In genomic region chr20:62952373-62953166, GRCh38 we compare ENCODE assay signal across 8 cellular contexts. TPM values are rescaled to one million over a fixed set of nuclear protein-coding genes. Genes with fewer than 3 reads are reported as not detected.
A peak's percentile ranks its signal among the peaks of the same experiment; 100 is the strongest.
DNase-seq lines count a peak whose midpoint lies in the region; ATAC-seq and TF ChIP-seq lines count a peak whose summit lies in the region.

A gene with protein sequence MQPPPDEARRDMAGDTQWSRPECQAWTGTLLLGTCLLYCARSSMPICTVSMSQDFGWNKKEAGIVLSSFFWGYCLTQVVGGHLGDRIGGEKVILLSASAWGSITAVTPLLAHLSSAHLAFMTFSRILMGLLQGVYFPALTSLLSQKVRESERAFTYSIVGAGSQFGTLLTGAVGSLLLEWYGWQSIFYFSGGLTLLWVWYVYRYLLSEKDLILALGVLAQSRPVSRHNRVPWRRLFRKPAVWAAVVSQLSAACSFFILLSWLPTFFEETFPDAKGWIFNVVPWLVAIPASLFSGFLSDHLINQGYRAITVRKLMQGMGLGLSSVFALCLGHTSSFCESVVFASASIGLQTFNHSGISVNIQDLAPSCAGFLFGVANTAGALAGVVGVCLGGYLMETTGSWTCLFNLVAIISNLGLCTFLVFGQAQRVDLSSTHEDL (plus strand): TSS chr20:62952709. CDS start chr20:62952831, 122 bp downstream.

- H3K4me2 ChIP-seq in skeletal muscle satellite cell (ENCODE audit: low read length), result peak within 1 kb of the TSS; percentile 85

- H3K9me3 Mint-ChIP-seq in activated naive CD8-positive, alpha-beta T cell treated with anti-CD3 and anti-CD28 coated beads for 36 hours, result peaks cover 2% of the 10 kb centered on the region

- no peaks in the 10 kb centered on the region for H3K27me3 ChIP-seq in skeletal muscle satellite cell (ENCODE audit: control insufficient read depth, insufficient read depth, low read length)

- peak within 1 kb of the TSS; percentile 84 for H3K4me3 Mint-ChIP-seq in activated naive CD8-positive, alpha-beta T cell treated with anti-CD3 and anti-CD28 coated beads for 36 hours

- H3K4me1 ChIP-seq in skeletal muscle satellite cell (ENCODE audit: control insufficient read depth, insufficient read depth, low read length), result peaks cover 25% of the 10 kb centered on the region

- peaks cover 29% of the 10 kb centered on the region for H3K36me3 Mint-ChIP-seq in activated naive CD8-positive, alpha-beta T cell treated with anti-CD3 and anti-CD28 coated beads for 36 hours

- peak within 1 kb of the TSS; percentile 72 for H3K9ac ChIP-seq in skeletal muscle satellite cell (ENCODE audit: low read depth, low read length)

- H3K4me1 Mint-ChIP-seq in activated naive CD8-positive, alpha-beta T cell treated with anti-CD3 and anti-CD28 coated beads for 36 hours, result peaks cover 13% of the 10 kb centered on the region

- ATAC-seq in GM21717 (IDR thresholded peaks at IDR 0.05; ENCODE audit: unreplicated experiment) (peak; percentile 53), SK-N-SH treated with all-trans-retinoic acid at 6 μM for 48 hours (no peak)

- no peaks in the 10 kb centered on the region for H3K9me3 ChIP-seq in skeletal muscle satellite cell (replicated peaks; ENCODE audit: low read length)

- no peaks in the 10 kb centered on the region for H3K27me3 Mint-ChIP-seq in activated naive CD8-positive, alpha-beta T cell treated with anti-CD3 and anti-CD28 coated beads for 36 hours

- peak within 1 kb of the TSS; percentile 56 for H3K4me3 ChIP-seq in skeletal muscle satellite cell (ENCODE audit: low read length)

- H3K27ac Mint-ChIP-seq in activated naive CD8-positive, alpha-beta T cell treated with anti-CD3 and anti-CD28 coated beads for 36 hours, result peak within 1 kb of the TSS; percentile 90

- peak; percentile 88 for DNase-seq in EL
- peak; percentile 87 for DNase-seq in NAMALWA (ENCODE audit: low spot score)
- DNase-seq in activated naive CD8-positive, alpha-beta T cell treated with anti-CD3 and anti-CD28 coated beads for 36 hours, result peak; percentile 81
- DNase-seq in hepatic stellate cell (ENCODE audit: low spot score), result peak; percentile 87
- DNase-seq in NCI-H1694 treated with DMSO at 0.1 percent for 48 hours (lab: John Stamatoyannopoulos, UW), result no peak

- H3K36me3 ChIP-seq in skeletal muscle satellite cell (ENCODE audit: insufficient read depth, low read length), result peaks cover 35% of the 10 kb centered on the region

TF ChIP-seq in SK-N-SH treated with all-trans-retinoic acid at 6 μM for 48 hours, 23 proteins besides CTCF, POLR2A, EP300 and RAD21:
- TF ChIP-seq POU6F1 (CRISPR knock-in tag; IDR thresholded peaks at IDR 0.05; ENCODE audit: borderline replicate concordance, low read depth) (no peak), ARNTL (CRISPR knock-in tag; IDR thresholded peaks at IDR 0.05; ENCODE audit: borderline replicate concordance, low read depth) (no peak), GLIS3 (CRISPR knock-in tag; IDR thresholded peaks at IDR 0.05) (no peak), ZC3H10 (CRISPR knock-in tag; IDR thresholded peaks at IDR 0.05) (no peak), TCF4 (CRISPR knock-in tag; IDR thresholded peaks at IDR 0.05; ENCODE audit: borderline replicate concordance) (no peak), BACH2 (CRISPR knock-in tag; IDR thresholded peaks at IDR 0.05; ENCODE audit: borderline replicate concordance) (no peak), OSR1 (CRISPR knock-in tag; IDR thresholded peaks at IDR 0.05) (no peak)
- TF ChIP-seq, protein P1, sequence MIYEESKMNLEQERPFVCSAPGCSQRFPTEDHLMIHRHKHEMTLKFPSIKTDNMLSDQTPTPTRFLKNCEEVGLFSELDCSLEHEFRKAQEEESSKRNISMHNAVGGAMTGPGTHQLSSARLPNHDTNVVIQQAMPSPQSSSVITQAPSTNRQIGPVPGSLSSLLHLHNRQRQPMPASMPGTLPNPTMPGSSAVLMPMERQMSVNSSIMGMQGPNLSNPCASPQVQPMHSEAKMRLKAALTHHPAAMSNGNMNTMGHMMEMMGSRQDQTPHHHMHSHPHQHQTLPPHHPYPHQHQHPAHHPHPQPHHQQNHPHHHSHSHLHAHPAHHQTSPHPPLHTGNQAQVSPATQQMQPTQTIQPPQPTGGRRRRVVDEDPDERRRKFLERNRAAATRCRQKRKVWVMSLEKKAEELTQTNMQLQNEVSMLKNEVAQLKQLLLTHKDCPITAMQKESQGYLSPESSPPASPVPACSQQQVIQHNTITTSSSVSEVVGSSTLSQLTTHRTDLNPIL (CRISPR knock-in tag; IDR thresholded peaks at IDR 0.05; ENCODE audit: low read depth), result no peak

RNA-seq across cellular contexts. Expression of the gene that starts here (rescaled TPM):
- 10 to 100 TPM; 49.7 to 52.1 TPM for total RNA-seq in activated naive CD8-positive, alpha-beta T cell treated with anti-CD3 and anti-CD28 coated beads for 36 hours
- 8.1 and 18.8 TPM in 2 replicates for total RNA-seq in skeletal muscle satellite cell (2012; rRNA removed)
